Comparison of ENCODE assay signal across 11 cellular contexts in genomic region chr7:116970148-116970910, GRCh38. TPM values are rescaled to one million over a fixed set of nuclear protein-coding genes. Genes with fewer than 3 reads are reported as not detected.
DNase-seq lines count a peak whose midpoint lies in the region; ATAC-seq and TF ChIP-seq lines count a peak whose summit lies in the region.
"Had no signal": no experiment of that assay in that cellular context is flagged by ENCODE, and none has a peak within 500 bp of the region (broad histone marks: within the 10 kb centered on the region; RNA-seq: fewer than 3 reads in every experiment).

No MANE protein-coding gene starts in this region.

- no peak overlapping the region for H3K4me3 ChIP-seq in lower lobe of right lung

- intact Hi-C loops in activated CD4-positive, alpha-beta T cell treated with anti-CD3 and anti-CD28 coated beads, Interleukin-2, amount 10 ng/mL, durations not matched to agents 24 days and 14 days (cut with micrococcal nuclease) = no loop called here
- intact Hi-C loops in lower lobe of right lung (cut with DNase I) = no loop called here

- ATAC-seq in HG02610 (IDR thresholded peaks at IDR 0.05; ENCODE audit: unreplicated experiment) (peak; percentile 88), HG03520 (IDR thresholded peaks at IDR 0.05; ENCODE audit: unreplicated experiment) (peak; percentile 63), lower lobe of right lung (peak; percentile 45 to 46)

- H3K27me3 ChIP-seq in lower lobe of right lung (ENCODE audit: low read depth) = no peaks in the 10 kb centered on the region

- peaks cover 10% of the 10 kb centered on the region for H3K27me3 Mint-ChIP-seq in activated CD4-positive, alpha-beta T cell treated with anti-CD3 and anti-CD28 coated beads, Interleukin-2, amount 10 ng/mL, durations not matched to agents 24 days and 14 days

- TF ChIP-seq CTCF in lower lobe of right lung (IDR thresholded peaks at IDR 0.05) = no peak

- no peak overlapping the region for H3K4me3 Mint-ChIP-seq in activated CD4-positive, alpha-beta T cell treated with anti-CD3 and anti-CD28 coated beads, Interleukin-2, amount 10 ng/mL, durations not matched to agents 24 days and 14 days

- H3K27ac ChIP-seq in lower lobe of right lung = no peak overlapping the region

- DNase-seq in activated CD4-positive, alpha-beta T cell treated with anti-CD3 and anti-CD28 coated beads, Interleukin-2, amount 10 ng/mL, durations not matched to agents 24 days and 14 days = peak; percentile 42
- DNase-seq in activated CD4-positive, alpha-beta T cell treated with anti-CD3 and anti-CD28 coated beads for 4 hours = no peak
- DNase-seq in lower lobe of right lung (no peak), hypothalamus (lab: John Stamatoyannopoulos, UW) (no peak), inferior parietal cortex (ENCODE audit: extremely low spot score) (no peak), HPDE6-E6E7 (ENCODE audit: extremely low spot score) (no peak)
- DNase-seq: hippocampal formation, NCI-H446 treated with DMSO at 0.1 percent for 48 hours, T-helper 9 cell had no signal

- H3K4me1 Mint-ChIP-seq in activated CD4-positive, alpha-beta T cell treated with anti-CD3 and anti-CD28 coated beads, Interleukin-2, amount 10 ng/mL, durations not matched to agents 24 days and 14 days = peaks cover 1% of the 10 kb centered on the region

- no peaks in the 10 kb centered on the region for H3K9me3 Mint-ChIP-seq in activated CD4-positive, alpha-beta T cell treated with anti-CD3 and anti-CD28 coated beads, Interleukin-2, amount 10 ng/mL, durations not matched to agents 24 days and 14 days

- no peaks in the 10 kb centered on the region for H3K36me3 Mint-ChIP-seq in activated CD4-positive, alpha-beta T cell treated with anti-CD3 and anti-CD28 coated beads, Interleukin-2, amount 10 ng/mL, durations not matched to agents 24 days and 14 days (ENCODE audit: low read depth)

- H3K36me3 ChIP-seq in lower lobe of right lung = no peaks in the 10 kb centered on the region

- H3K9me3 ChIP-seq in lower lobe of right lung = no peaks in the 10 kb centered on the region

- peaks cover 15% of the 10 kb centered on the region for H3K4me1 ChIP-seq in lower lobe of right lung

- H3K27ac Mint-ChIP-seq in activated CD4-positive, alpha-beta T cell treated with anti-CD3 and anti-CD28 coated beads, Interleukin-2, amount 10 ng/mL, durations not matched to agents 24 days and 14 days = no peak overlapping the region

RNA-seq across cellular contexts. Expression of gene ST7, which starts 17.0 kb away (rescaled TPM):
- 4.6 and 5.5 TPM in 2 replicates for total RNA-seq in activated CD4-positive, alpha-beta T cell treated with anti-CD3 and anti-CD28 coated beads, Interleukin-2, amount 10 ng/mL, durations not matched to agents 24 days and 14 days
- 51.1 TPM for total RNA-seq in lower lobe of right lung
